Comparison of ENCODE assay signal across 14 cellular contexts in the genomic region with DNA sequence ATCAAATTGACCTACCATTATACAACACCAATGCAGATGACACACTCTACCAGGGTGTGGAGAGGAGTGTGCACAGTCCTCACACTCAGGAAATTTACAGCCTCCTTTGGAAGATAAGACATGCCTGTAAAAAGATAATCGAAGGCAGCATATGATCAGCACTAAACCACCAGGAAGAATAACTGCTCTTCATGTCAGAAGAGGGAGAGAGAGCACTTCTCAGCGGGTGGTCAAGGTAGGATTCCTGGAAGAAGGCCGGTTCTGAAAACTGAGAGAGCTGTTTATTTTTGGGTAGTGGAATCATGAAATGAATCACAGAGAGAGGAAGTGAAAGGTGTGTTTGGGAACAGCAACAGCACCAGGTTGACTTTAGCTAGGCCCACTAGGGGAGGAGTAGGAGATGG. TPM values are rescaled to one million over a fixed set of nuclear protein-coding genes. Genes with fewer than 3 reads are reported as not detected.
A peak's percentile ranks its signal among the peaks of the same experiment; 100 is the strongest.
DNase-seq lines count a peak whose midpoint lies in the region; ATAC-seq and TF ChIP-seq lines count a peak whose summit lies in the region.
"Had no signal": no experiment of that assay in that cellular context is flagged by ENCODE, and none has a peak within 500 bp of the region (broad histone marks: within the 10 kb centered on the region; RNA-seq: fewer than 3 reads in every experiment).

No MANE protein-coding gene starts in this region.

- H3K27ac ChIP-seq in ascending aorta = no peak overlapping the region
- H3K27ac ChIP-seq: 22Rv1, epithelial cell of prostate had no signal

- no peaks in the 10 kb centered on the region for H3K27me3 ChIP-seq in ascending aorta

- peaks cover 5% of the 10 kb centered on the region for H3K27me3 Mint-ChIP-seq in T-helper 2 cell treated with Interferon-gamma antibody and Interleukin-4, amounts not matched to agents 5 μg/mL and 100 μg/mL, for 36 hours (ENCODE audit: low read depth)
- peaks cover 35 to 40% of the 10 kb centered on the region in 2 donors for H3K27me3 Mint-ChIP-seq in effector memory CD8-positive, alpha-beta T cell

- no peak for DNase-seq in T-helper 2 cell treated with Interferon-gamma antibody and Interleukin-4, amounts not matched to agents 5 μg/mL and 100 μg/mL, for 36 hours (ENCODE audit: low spot score)
- DNase-seq in T-helper 2 cell (no peak), left lobe of liver (ENCODE audit: low spot score) (no peak), middle frontal gyrus (ENCODE audit: extremely low spot score, low spot score) (no peak), ascending aorta (ENCODE audit: low spot score in 2 of 2) (no peak)
- no peak for DNase-seq in effector memory CD8-positive, alpha-beta T cell
- DNase-seq: activated CD8-positive, alpha-beta memory T cell treated with anti-CD3 and anti-CD28 coated beads for 24 hours; HFFc6; stimulated activated CD4-positive, alpha-beta T cell treated with anti-CD3 and anti-CD28 coated beads, Interleukin-1b, Interleukin-23, amount 100 ng/mL, for 48 hours; substantia nigra had no signal

- H3K4me3 Mint-ChIP-seq in T-helper 2 cell treated with Interferon-gamma antibody and Interleukin-4, amounts not matched to agents 5 μg/mL and 100 μg/mL, for 36 hours = peak overlapping the region; percentile 13
- H3K4me3 Mint-ChIP-seq in effector memory CD8-positive, alpha-beta T cell = no peak overlapping the region
- H3K4me3 Mint-ChIP-seq: HFFc6 had no signal

- ATAC-seq in HG02610 (IDR thresholded peaks at IDR 0.05; ENCODE audit: unreplicated experiment) (peak; percentile 80), HG03439 (IDR thresholded peaks at IDR 0.05; ENCODE audit: unreplicated experiment) (peak; percentile 58), left lobe of liver (no peak)
- no peak for ATAC-seq in effector memory CD8-positive, alpha-beta T cell (replicated peaks)

- H3K9me3 ChIP-seq in ascending aorta = no peaks in the 10 kb centered on the region

- no peaks in the 10 kb centered on the region for H3K9me3 Mint-ChIP-seq in T-helper 2 cell treated with Interferon-gamma antibody and Interleukin-4, amounts not matched to agents 5 μg/mL and 100 μg/mL, for 36 hours
- H3K9me3 Mint-ChIP-seq in effector memory CD8-positive, alpha-beta T cell = no peaks in the 10 kb centered on the region
- H3K9me3 Mint-ChIP-seq: HFFc6 had no signal

- no peak for TF ChIP-seq CTCF in ascending aorta (IDR thresholded peaks at IDR 0.05)

- no peaks in the 10 kb centered on the region for H3K36me3 ChIP-seq in ascending aorta

- H3K4me1 Mint-ChIP-seq in T-helper 2 cell treated with Interferon-gamma antibody and Interleukin-4, amounts not matched to agents 5 μg/mL and 100 μg/mL, for 36 hours (ENCODE audit: low read depth) = peaks cover 33% of the 10 kb centered on the region
- no peaks in the 10 kb centered on the region for H3K4me1 Mint-ChIP-seq in effector memory CD8-positive, alpha-beta T cell (ENCODE audit: low read depth in 2 of 2)

- H3K4me3 ChIP-seq in ascending aorta = no peak overlapping the region

- intact Hi-C loops in ascending aorta (cut with DNase I) = no loop called here

- H3K27ac Mint-ChIP-seq in T-helper 2 cell treated with Interferon-gamma antibody and Interleukin-4, amounts not matched to agents 5 μg/mL and 100 μg/mL, for 36 hours = peak overlapping the region; percentile 14
- no peak overlapping the region for H3K27ac Mint-ChIP-seq in effector memory CD8-positive, alpha-beta T cell
- H3K27ac Mint-ChIP-seq: HFFc6 had no signal

- H3K4me1 ChIP-seq in ascending aorta = no peaks in the 10 kb centered on the region

- no peaks in the 10 kb centered on the region for H3K36me3 Mint-ChIP-seq in T-helper 2 cell treated with Interferon-gamma antibody and Interleukin-4, amounts not matched to agents 5 μg/mL and 100 μg/mL, for 36 hours (ENCODE audit: low read depth)
- no peaks in the 10 kb centered on the region for H3K36me3 Mint-ChIP-seq in effector memory CD8-positive, alpha-beta T cell (ENCODE audit: insufficient read depth)

RNA-seq across cellular contexts. Expression of gene ZNF697, which starts 14.0 kb away (rescaled TPM):
- 3.6 TPM for total RNA-seq in left lobe of liver
- 0.11 TPM for total RNA-seq in ascending aorta

RNA-seq across cellular contexts. Expression of gene PHGDH, which starts 49.7 kb away (rescaled TPM):
- total RNA-seq in left lobe of liver = 76.3 TPM
- total RNA-seq in ascending aorta = 61.7 TPM

Comparison
In these comparisons a context has a peak if more than half of its experiments do, and no peak if none do; other contexts are left out.
1. ATAC-seq: peak in HG02610 (single experiment) and HG03439 (single experiment); none in left lobe of liver (single experiment) and effector memory CD8-positive, alpha-beta T cell (single experiment).